Comparison of ENCODE assay signal across 8 cellular contexts in genomic region chr11:128716661-128717210, GRCh38.
DNase-seq lines count a peak whose midpoint lies in the region; ATAC-seq, FAIRE-seq and TF ChIP-seq lines count a peak whose summit lies in the region.
"Had no signal": no experiment of that assay in that cellular context is flagged by ENCODE, and none has a peak within 500 bp of the region (broad histone marks: within the 10 kb centered on the region; RNA-seq: fewer than 3 reads in every experiment).

No MANE protein-coding gene starts in this region.

- ATAC-seq in GM21786 (IDR thresholded peaks at IDR 0.05; ENCODE audit: unreplicated experiment) = peak; percentile 38

- no peak for FAIRE-seq in HTR-8/SVneo (lab: Jason Lieb, UNC)

- no peak for TF ChIP-seq CTCF in retinal pigment epithelial cell (conservative IDR thresholded peaks at IDR 0.05; ENCODE audit: low read depth, low read length)

- no peak overlapping the region for H3K4me3 ChIP-seq in retinal pigment epithelial cell (ENCODE audit: low read length)
- H3K4me3 ChIP-seq: PC-9 had no signal

- peak; percentile 47 for DNase-seq in T follicular helper cell (ENCODE audit: low read depth)
- DNase-seq in effector CD8-positive, alpha-beta T cell (lab: John Stamatoyannopoulos, UW) = peak; percentile 32
- DNase-seq in retinal pigment epithelial cell (ENCODE audit: low read depth) = peak; percentile 74
- no peak for DNase-seq in HTR-8/SVneo (ENCODE audit: insufficient read length, low spot score)
- DNase-seq in DMS79 (lab: John Stamatoyannopoulos, UW) = no peak
- no peak for DNase-seq in SW 1271 (lab: John Stamatoyannopoulos, UW)

Comparison
In these comparisons a context has a peak if more than half of its experiments do, and no peak if none do; other contexts are left out.
1. DNase-seq: peak in T follicular helper cell (single experiment), effector CD8-positive, alpha-beta T cell (single experiment) and retinal pigment epithelial cell (single experiment); none in HTR-8/SVneo (single experiment), DMS79 (single experiment) and SW 1271 (0 of 2).